ENCODE assay signal across 29 cellular contexts in the genomic region with DNA sequence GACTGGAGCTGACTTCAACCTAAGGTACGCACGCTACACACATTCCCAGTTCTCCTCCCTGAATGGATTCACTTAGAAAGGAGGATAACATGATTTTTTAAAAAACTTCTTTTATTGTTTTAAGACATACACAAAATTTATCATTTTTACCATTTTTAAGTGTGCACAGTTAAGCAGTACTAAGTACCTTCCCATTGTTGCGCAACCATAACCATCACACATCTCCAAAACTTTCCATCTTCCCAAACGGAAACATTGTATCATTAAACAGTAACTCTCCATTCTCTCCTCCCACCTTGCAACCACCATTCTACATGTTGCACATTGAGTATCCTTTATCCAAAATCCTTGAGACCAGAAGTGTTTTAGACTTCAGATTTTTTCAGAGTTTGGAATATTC. TPM values are rescaled to one million over a fixed set of nuclear protein-coding genes. Genes with fewer than 3 reads are reported as not detected.
"Had no signal": no experiment of that assay in that cellular context is flagged by ENCODE, and none has a peak within 500 bp of the region (broad histone marks: within the 10 kb centered on the region; RNA-seq: fewer than 3 reads in every experiment).

No MANE protein-coding gene starts in this region.

- ATAC-seq: activated CD4-positive, alpha-beta T cell treated with anti-CD3 and anti-CD28 coated beads for 36 hours; activated CD4-positive, CD25-positive, alpha-beta regulatory T cell treated with anti-CD3 and anti-CD28 coated beads, Interleukin-2, amount 50 U/mL, for 24 hours; activated naive CD8-positive, alpha-beta T cell treated with anti-CD3 and anti-CD28 coated beads, Interleukin-2, amount 50 U/mL, for 24 hours; activated T-cell treated with anti-CD3 and anti-CD28 coated beads, Interleukin-2, amount 50 U/mL, for 4 hours; PC-3; WTC11 had no signal

- DNase-seq: activated CD4-positive, alpha-beta memory T cell treated with anti-CD3 and anti-CD28 coated beads for 36 hours; activated CD4-positive, alpha-beta T cell treated with anti-CD3 and anti-CD28 coated beads for 36 hours; activated CD4-positive, alpha-beta T cell treated with anti-CD3 and anti-CD28 coated beads, Interleukin-2, amount 10 ng/mL, durations not matched to agents 7 days and 5 days; activated CD8-positive, alpha-beta memory T cell treated with anti-CD3 and anti-CD28 coated beads, Interleukin-2, amount 50 U/mL, for 4 hours; activated gamma-delta T cell treated with Interleukin-2 at 50 U/mL for 16 hours; activated naive CD4-positive, alpha-beta T cell treated with anti-CD3 and anti-CD28 coated beads, Interleukin-2, amount 10 ng/mL, durations not matched to agents 7 days and 5 days; activated naive CD8-positive, alpha-beta T cell treated with anti-CD3 and anti-CD28 coated beads, Interleukin-2, amount 50 U/mL, for 24 hours; activated T-cell treated with anti-CD3 and anti-CD28 coated beads for 4 hours; activated T-cell treated with anti-CD3 and anti-CD28 coated beads, Interleukin-2, amount 50 U/mL, for 4 hours; anterior cingulate cortex; brain microvascular endothelial cell; NCI-H1105; NCI-H1417 treated with DMSO at 0.1 percent for 48 hours; NCI-H187 treated with DMSO at 0.1 percent for 48 hours; NCI-H2081; NCI-H2171 treated with DMSO at 0.1 percent for 48 hours; NCI-H2227 treated with DMSO at 0.1 percent for 48 hours; NCI-H446 treated with DMSO at 0.1 percent for 48 hours; NCI-H524; PC-3; Peyer's patch; RPMI8226; SHP77 treated with DMSO at 0.1 percent for 48 hours; SK-N-SH had no signal

- H3K27me3 ChIP-seq: brain microvascular endothelial cell, Peyer's patch, SJSA1 had no signal

- H3K4me3 ChIP-seq: Peyer's patch, SJSA1 had no signal

- H3K27ac ChIP-seq: brain microvascular endothelial cell, Peyer's patch, SJSA1 had no signal

- H3K4me2 ChIP-seq: SK-N-SH had no signal

- H3K36me3 ChIP-seq: brain microvascular endothelial cell, Peyer's patch, SJSA1 had no signal

- H3K9me2 ChIP-seq: SK-N-SH had no signal

- H3K9me3 ChIP-seq: Peyer's patch, SJSA1, SK-N-SH had no signal

- H3K9ac ChIP-seq: SK-N-SH had no signal

RNA-seq across cellular contexts. Expression of gene SEC16B, which starts 36.2 kb away (rescaled TPM):
- total RNA-seq: activated CD4-positive, alpha-beta memory T cell treated with anti-CD3 and anti-CD28 coated beads for 36 hours; activated CD4-positive, alpha-beta T cell treated with anti-CD3 and anti-CD28 coated beads for 36 hours; activated T-cell treated with anti-CD3 and anti-CD28 coated beads, Interleukin-2, amount 50 U/mL, for 4 hours; activated T-helper 1 cell treated with anti-CD3 and anti-CD28 coated beads, Interleukin-12 subunit alpha, Interleukin-12 subunit beta, Interleukin-2, Interleukin-4 antibody, amounts not matched to agents 30 ng/mL and 10 ng/mL and 1 ng/mL, durations not matched to agents 14 hours and 24 hours and 36 hours; MCF 10A had no signal
